Comparison of ENCODE assay signal across 19 cellular contexts in genomic region chr19:39696418-39696817, GRCh38. TPM values are rescaled to one million over a fixed set of nuclear protein-coding genes. Genes with fewer than 3 reads are reported as not detected.
"Had no signal": no experiment of that assay in that cellular context is flagged by ENCODE, and none has a peak within 500 bp of the region (broad histone marks: within the 10 kb centered on the region; RNA-seq: fewer than 3 reads in every experiment).

No MANE protein-coding gene starts in this region.

- H3K9me3 Mint-ChIP-seq: activated B cell treated with CpG ODN at 0.5 μM for 24 hours; activated CD4-positive, alpha-beta T cell treated with anti-CD3 and anti-CD28 coated beads, Interleukin-2, amount 10 ng/mL, durations not matched to agents 7 days and 5 days; activated naive CD4-positive, alpha-beta T cell treated with anti-CD3 and anti-CD28 coated beads, Interleukin-2, amount 50 U/mL, for 24 hours; dendritic cell treated with granulocyte-macrophage colony-stimulating factor and Interleukin-4, amounts not matched to agents 40 ng/mL and 50 ng/mL, for 4 days; effector memory CD8-positive, alpha-beta T cell; neural progenitor cell; stimulated activated effector memory CD8-positive, alpha-beta T cell treated with anti-CD3 and anti-CD28 coated beads, Interleukin-12 subunit alpha, Interleukin-12 subunit beta, amount 100 ng/mL, for 72 hours had no signal

- H3K27ac Mint-ChIP-seq: activated B cell treated with CpG ODN at 0.5 μM for 24 hours; activated CD4-positive, alpha-beta T cell treated with anti-CD3 and anti-CD28 coated beads, Interleukin-2, amount 10 ng/mL, durations not matched to agents 7 days and 5 days; activated naive CD4-positive, alpha-beta T cell treated with anti-CD3 and anti-CD28 coated beads, Interleukin-2, amount 50 U/mL, for 24 hours; dendritic cell treated with granulocyte-macrophage colony-stimulating factor and Interleukin-4, amounts not matched to agents 40 ng/mL and 50 ng/mL, for 4 days; effector memory CD8-positive, alpha-beta T cell; neural progenitor cell; stimulated activated effector memory CD8-positive, alpha-beta T cell treated with anti-CD3 and anti-CD28 coated beads, Interleukin-12 subunit alpha, Interleukin-12 subunit beta, amount 100 ng/mL, for 72 hours; T-helper 17 cell had no signal

- H3K27ac ChIP-seq: body of pancreas, neural progenitor cell, pancreas, tibial artery had no signal

- H3K27me3 ChIP-seq: body of pancreas, neural progenitor cell, pancreas, tibial artery had no signal

- H3K4me1 Mint-ChIP-seq: activated B cell treated with CpG ODN at 0.5 μM for 24 hours; activated CD4-positive, alpha-beta T cell treated with anti-CD3 and anti-CD28 coated beads, Interleukin-2, amount 10 ng/mL, durations not matched to agents 7 days and 5 days; neural progenitor cell; stimulated activated effector memory CD8-positive, alpha-beta T cell treated with anti-CD3 and anti-CD28 coated beads, Interleukin-12 subunit alpha, Interleukin-12 subunit beta, amount 100 ng/mL, for 72 hours; T-helper 17 cell had no signal

- H3K4me3 Mint-ChIP-seq: activated B cell treated with CpG ODN at 0.5 μM for 24 hours; activated CD4-positive, alpha-beta T cell treated with anti-CD3 and anti-CD28 coated beads, Interleukin-2, amount 10 ng/mL, durations not matched to agents 7 days and 5 days; activated naive CD4-positive, alpha-beta T cell treated with anti-CD3 and anti-CD28 coated beads, Interleukin-2, amount 50 U/mL, for 24 hours; dendritic cell treated with granulocyte-macrophage colony-stimulating factor and Interleukin-4, amounts not matched to agents 40 ng/mL and 50 ng/mL, for 4 days; effector memory CD8-positive, alpha-beta T cell; neural progenitor cell; stimulated activated effector memory CD8-positive, alpha-beta T cell treated with anti-CD3 and anti-CD28 coated beads, Interleukin-12 subunit alpha, Interleukin-12 subunit beta, amount 100 ng/mL, for 72 hours; T-helper 17 cell had no signal

- H3K36me3 ChIP-seq: neural progenitor cell, pancreas, tibial artery had no signal

- ATAC-seq: body of pancreas; effector memory CD8-positive, alpha-beta T cell; pancreas; stimulated activated effector memory CD8-positive, alpha-beta T cell treated with anti-CD3 and anti-CD28 coated beads, Interleukin-12 subunit alpha, Interleukin-12 subunit beta, amount 100 ng/mL, for 72 hours; T-helper 17 cell had no signal

- H3K36me3 Mint-ChIP-seq: activated naive CD4-positive, alpha-beta T cell treated with anti-CD3 and anti-CD28 coated beads, Interleukin-2, amount 50 U/mL, for 24 hours; neural progenitor cell; stimulated activated effector memory CD8-positive, alpha-beta T cell treated with anti-CD3 and anti-CD28 coated beads, Interleukin-12 subunit alpha, Interleukin-12 subunit beta, amount 100 ng/mL, for 72 hours had no signal

- H3K4me1 ChIP-seq: body of pancreas, pancreas, tibial artery had no signal

- H3K9me3 ChIP-seq: body of pancreas, pancreas, tibial artery had no signal

- H3K4me3 ChIP-seq: body of pancreas, neural progenitor cell, pancreas, tibial artery had no signal

- DNase-seq: activated B cell treated with CpG ODN at 0.5 μM for 24 hours; activated CD4-positive, alpha-beta T cell treated with anti-CD3 and anti-CD28 coated beads, Interleukin-2, amount 10 ng/mL, durations not matched to agents 7 days and 5 days; activated effector memory CD4-positive, alpha-beta T cell treated with Interleukin-2 at 50 U/mL for 16 hours; amniotic stem cell; body of pancreas; effector memory CD8-positive, alpha-beta T cell; hypothalamus; kidney glomerular epithelial cell; midbrain; pancreas; small intestine; T-helper 17 cell; tibial artery had no signal

RNA-seq across cellular contexts. Expression of gene LGALS14, which starts 7.9 kb away (rescaled TPM):
- total RNA-seq: activated B cell treated with CpG ODN at 0.5 μM for 24 hours; activated CD4-positive, alpha-beta T cell treated with anti-CD3 and anti-CD28 coated beads, Interleukin-2, amount 10 ng/mL, durations not matched to agents 7 days and 5 days; body of pancreas; epithelial cell of proximal tubule; lower leg skin; pancreas; T-helper 17 cell had no signal
- polyA plus RNA-seq: pancreas, small intestine had no signal

RNA-seq across cellular contexts. Expression of gene LGALS16, which starts 40.7 kb away (rescaled TPM):
- total RNA-seq: activated B cell treated with CpG ODN at 0.5 μM for 24 hours; activated CD4-positive, alpha-beta T cell treated with anti-CD3 and anti-CD28 coated beads, Interleukin-2, amount 10 ng/mL, durations not matched to agents 7 days and 5 days; body of pancreas; epithelial cell of proximal tubule; lower leg skin; pancreas; T-helper 17 cell had no signal
- polyA plus RNA-seq: pancreas, small intestine had no signal

RNA-seq across cellular contexts. Expression of gene CLC, which starts 41.4 kb away (rescaled TPM):
- total RNA-seq: activated B cell treated with CpG ODN at 0.5 μM for 24 hours; activated CD4-positive, alpha-beta T cell treated with anti-CD3 and anti-CD28 coated beads, Interleukin-2, amount 10 ng/mL, durations not matched to agents 7 days and 5 days; body of pancreas; epithelial cell of proximal tubule; lower leg skin had no signal
- polyA plus RNA-seq: pancreas had no signal
